18 cellular contexts compared by ENCODE assay signal in genomic region chr9:96122756-96123155, GRCh38.
DNase-seq lines count a peak whose midpoint lies in the region; ATAC-seq and TF ChIP-seq lines count a peak whose summit lies in the region.
"Had no signal": no experiment of that assay in that cellular context is flagged by ENCODE, and none has a peak within 500 bp of the region (broad histone marks: within the 10 kb centered on the region; RNA-seq: fewer than 3 reads in every experiment).

No MANE protein-coding gene starts in this region.

- H3K4me3 Mint-ChIP-seq in T-cell, result no peak overlapping the region
- H3K4me3 Mint-ChIP-seq: activated CD4-positive, alpha-beta memory T cell treated with anti-CD3 and anti-CD28 coated beads for 36 hours; activated naive CD4-positive, alpha-beta T cell treated with anti-CD3 and anti-CD28 coated beads, Interleukin-2, amount 50 U/mL, for 24 hours; activated T-cell treated with anti-CD3 and anti-CD28 coated beads, Interleukin-2, amount 50 U/mL, for 24 hours; endodermal cell; natural killer cell treated with Interleukin-12 subunit alpha and Interleukin-12 subunit beta and Interleukin-15 and Interleukin-18, amount 100 ng/mL, for 72 hours had no signal

- H3K36me3 ChIP-seq in left lung, result no peaks in the 10 kb centered on the region

- no peaks in the 10 kb centered on the region for H3K9me3 ChIP-seq in left lung

- no peaks in the 10 kb centered on the region for H3K27me3 ChIP-seq in left lung

- no peak overlapping the region for H3K27ac ChIP-seq in left lung

- H3K4me1 Mint-ChIP-seq in T-cell, result peaks cover 0 to 9% (median under 1%) of the 10 kb centered on the region in 3 donors

- POLR2A ChIA-PET in T-cell (lab: Charles Lee), result no interaction called here

- peaks cover 3 to 10% of the 10 kb centered on the region in 2 donors for H3K27me3 Mint-ChIP-seq in T-cell

- H3K4me3 ChIP-seq in AG10803 (ENCODE audit: low read length), result no peak overlapping the region
- no peak overlapping the region for H3K4me3 ChIP-seq in left lung

- H3K4me1 ChIP-seq in left lung, result peaks cover 0 to 4% of the 10 kb centered on the region in 2 donors

- ATAC-seq in left lung (peak; percentile 53), T-cell (replicated peaks in 1 of 4) (no peak)
- ATAC-seq: natural killer cell treated with Interleukin-12 subunit alpha and Interleukin-12 subunit beta and Interleukin-15 and Interleukin-18, amount 100 ng/mL, for 72 hours had no signal

- no peak overlapping the region for H3K27ac Mint-ChIP-seq in T-cell
- H3K27ac Mint-ChIP-seq: activated CD4-positive, alpha-beta memory T cell treated with anti-CD3 and anti-CD28 coated beads for 36 hours; activated naive CD4-positive, alpha-beta T cell treated with anti-CD3 and anti-CD28 coated beads, Interleukin-2, amount 50 U/mL, for 24 hours; activated T-cell treated with anti-CD3 and anti-CD28 coated beads, Interleukin-2, amount 50 U/mL, for 24 hours; endodermal cell had no signal

- CTCF ChIA-PET in T-cell (lab: Charles Lee), result no interaction called here

- intact Hi-C loops in left lung (cut with DNase I), result no loop called here

- no peak for TF ChIP-seq CTCF in AG10803 (conservative IDR thresholded peaks at IDR 0.05; ENCODE audit: low read length)
- no peak for TF ChIP-seq CTCF in left lung (IDR thresholded peaks at IDR 0.05)

- no peaks in the 10 kb centered on the region for H3K36me3 Mint-ChIP-seq in T-cell
- H3K36me3 Mint-ChIP-seq: activated naive CD4-positive, alpha-beta T cell treated with anti-CD3 and anti-CD28 coated beads, Interleukin-2, amount 50 U/mL, for 24 hours had no signal

- H3K9me3 Mint-ChIP-seq in T-cell, result peaks cover 0 to 4% (median 4%) of the 10 kb centered on the region in 3 donors
- H3K9me3 Mint-ChIP-seq: activated naive CD4-positive, alpha-beta T cell treated with anti-CD3 and anti-CD28 coated beads, Interleukin-2, amount 50 U/mL, for 24 hours; activated T-cell treated with anti-CD3 and anti-CD28 coated beads, Interleukin-2, amount 50 U/mL, for 24 hours; natural killer cell treated with Interleukin-12 subunit alpha and Interleukin-12 subunit beta and Interleukin-15 and Interleukin-18, amount 100 ng/mL, for 72 hours had no signal

- DNase-seq in AG10803 (ENCODE audit: low read depth), result peak; percentile 58
- peak; percentile 51 for DNase-seq in M059J (ENCODE audit: low read depth)
- peak; percentile 71 for DNase-seq in dedifferentiated amniotic fluid mesenchymal stem cell (ENCODE audit: extremely low spot score)
- no peak for DNase-seq in left lung
- no peak for DNase-seq in stimulated activated CD4-positive, alpha-beta T cell treated with anti-CD3 and anti-CD28 coated beads, Interleukin-4, amount 100 ng/mL, for 1 hour
- DNase-seq in hypothalamus (lab: John Stamatoyannopoulos, UW), result no peak
- DNase-seq in T-cell, result no peak
- DNase-seq in hippocampal formation (lab: John Stamatoyannopoulos, UW), result no peak
- DNase-seq: activated CD4-positive, alpha-beta memory T cell treated with anti-CD3 and anti-CD28 coated beads for 36 hours; activated T-cell treated with anti-CD3 and anti-CD28 coated beads, Interleukin-2, amount 50 U/mL, for 24 hours; central memory CD4-positive, alpha-beta T cell; COR-L47; endodermal cell; GF-D8; NCI-H1694 treated with DMSO at 0.1 percent for 48 hours; NCI-H446 treated with DMSO at 0.1 percent for 48 hours had no signal

Comparison
In these comparisons a context has a peak if more than half of its experiments do, and no peak if none do; other contexts are left out.
1. DNase-seq: peak in AG10803 (single experiment), M059J (single experiment) and dedifferentiated amniotic fluid mesenchymal stem cell (single experiment); none in left lung (0 of 2), stimulated activated CD4-positive, alpha-beta T cell treated with anti-CD3 and anti-CD28 coated beads, Interleukin-4, amount 100 ng/mL, for 1 hour (single experiment), hypothalamus (0 of 51), T-cell (0 of 34) and hippocampal formation (0 of 2).